In the genomic region with DNA sequence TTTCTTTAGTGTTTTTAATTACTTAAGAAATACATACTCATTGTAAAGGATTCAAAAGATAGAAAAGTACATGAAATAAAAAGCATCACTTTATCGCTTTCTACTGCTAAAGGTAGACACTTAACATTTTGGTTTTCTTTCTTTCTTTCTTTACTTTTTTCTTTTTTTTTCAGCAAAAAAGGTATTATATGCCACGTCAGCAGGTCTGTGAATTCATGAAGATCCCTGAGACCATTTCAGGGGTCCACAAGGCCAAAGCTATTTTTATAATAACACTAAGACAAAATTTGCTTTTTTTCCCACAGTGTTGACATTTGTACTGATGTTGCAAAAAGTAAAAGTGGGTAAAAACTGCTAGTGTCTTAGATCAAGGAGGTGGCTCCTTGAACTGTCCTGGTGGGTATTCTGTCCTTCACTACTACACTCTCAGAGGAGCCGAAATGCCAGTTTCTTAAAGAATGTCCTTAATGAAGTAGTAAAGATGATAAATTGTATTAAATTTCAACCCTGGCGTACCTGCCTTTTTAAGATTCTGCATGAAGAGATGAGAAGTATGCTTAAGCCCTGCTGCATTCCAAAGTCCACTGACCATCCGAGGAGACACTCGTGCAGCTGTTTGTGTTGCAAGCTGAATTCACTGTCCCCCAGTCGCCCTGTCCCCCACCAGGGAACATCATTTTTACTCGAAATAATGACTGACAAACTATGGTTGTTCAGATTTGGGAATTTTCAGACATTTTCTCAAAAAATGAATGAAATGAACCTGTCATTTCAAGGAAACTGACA, we compare ENCODE assay signal across 25 cellular contexts.
DNase-seq lines count a peak whose midpoint lies in the region; TF ChIP-seq lines count a peak whose summit lies in the region.
"Had no signal": no experiment of that assay in that cellular context is flagged by ENCODE, and none has a peak within 500 bp of the region (broad histone marks: within the 10 kb centered on the region; RNA-seq: fewer than 3 reads in every experiment).

No MANE protein-coding gene starts in this region.

- WGBS in ectodermal cell, 2 experiments, result 91 to 93% methylated on average over 8 of the region's 8 CpGs
- WGBS in prostate gland, result 72% methylated on average over 8 of the region's 8 CpGs
- 94% methylated on average over 8 of the region's 8 CpGs for whole genome bisulfite sequencing in suprapubic skin

- H3K36me3 ChIP-seq in BLaER1 treated with 17β-estradiol and CSF1 and Interleukin-3, amounts not matched to agents 10 nM and 100 nM, result no peaks in the 10 kb centered on the region
- H3K36me3 ChIP-seq in ectodermal cell (ENCODE audit: control insufficient read depth, insufficient read depth, low read length), result no peaks in the 10 kb centered on the region
- H3K36me3 ChIP-seq in prostate gland, result no peaks in the 10 kb centered on the region
- H3K36me3 ChIP-seq in suprapubic skin, result no peaks in the 10 kb centered on the region
- H3K36me3 ChIP-seq: BE2C, colonic mucosa, neutrophil had no signal

- H3K4me3 ChIP-seq in BLaER1 treated with 17β-estradiol and CSF1 and Interleukin-3, amounts not matched to agents 10 nM and 100 nM, result no peak overlapping the region
- peak overlapping the region; percentile 43 for H3K4me3 ChIP-seq in Jurkat, Clone E6-1 (ENCODE audit: low read length)
- no peak overlapping the region for H3K4me3 ChIP-seq in ectodermal cell (ENCODE audit: insufficient read depth, low read depth, low read length)
- H3K4me3 ChIP-seq in prostate gland, result no peak overlapping the region
- no peak overlapping the region for H3K4me3 ChIP-seq in suprapubic skin
- H3K4me3 ChIP-seq: colonic mucosa, psoas muscle had no signal

- no peaks in the 10 kb centered on the region for H4K20me1 ChIP-seq in BLaER1 treated with 17β-estradiol and CSF1 and Interleukin-3, amounts not matched to agents 10 nM and 100 nM

- no peak overlapping the region; a peak in 1 of 22 replicates for H3K9ac ChIP-seq in BLaER1 treated with 17β-estradiol and CSF1 and Interleukin-3, amounts not matched to agents 10 nM and 100 nM
- H3K9ac ChIP-seq: KMS-11 had no signal

- TF ChIP-seq POLR2A in prostate gland (IDR thresholded peaks at IDR 0.05) (no peak), suprapubic skin (IDR thresholded peaks at IDR 0.05) (no peak)

- peaks cover 5 to 24% (median 19%) of the 10 kb centered on the region in 10 experiments for H3K4me1 ChIP-seq in BLaER1 treated with 17β-estradiol and CSF1 and Interleukin-3, amounts not matched to agents 10 nM and 100 nM
- H3K4me1 ChIP-seq in ectodermal cell (ENCODE audit: control insufficient read depth, insufficient read depth, low read length), result peaks cover 38% of the 10 kb centered on the region
- no peaks in the 10 kb centered on the region for H3K4me1 ChIP-seq in prostate gland (replicated peaks)
- peaks cover 13% of the 10 kb centered on the region for H3K4me1 ChIP-seq in suprapubic skin
- H3K4me1 ChIP-seq: BE2C, colonic mucosa, psoas muscle had no signal

- peaks cover 0 to 9% (median 0%) of the 10 kb centered on the region in 11 experiments; a peak in 2 of 22 replicates for H3K9me3 ChIP-seq in BLaER1 treated with 17β-estradiol and CSF1 and Interleukin-3, amounts not matched to agents 10 nM and 100 nM (replicated peaks in 1 of 11)
- H3K9me3 ChIP-seq in ectodermal cell (ENCODE audit: control insufficient read depth, low read length), result no peaks in the 10 kb centered on the region
- no peaks in the 10 kb centered on the region for H3K9me3 ChIP-seq in prostate gland
- no peaks in the 10 kb centered on the region for H3K9me3 ChIP-seq in suprapubic skin
- H3K9me3 ChIP-seq: BE2C, colonic mucosa, neutrophil, psoas muscle had no signal

- intact Hi-C loops in prostate gland (cut with DNase I), result no loop called here

- no peaks in the 10 kb centered on the region for H3K27me3 ChIP-seq in BLaER1 treated with 17β-estradiol and CSF1 and Interleukin-3, amounts not matched to agents 10 nM and 100 nM
- H3K27me3 ChIP-seq in ectodermal cell (ENCODE audit: control insufficient read depth, insufficient read depth, low read length, poor library complexity, severe bottlenecking), result no peaks in the 10 kb centered on the region
- H3K27me3 ChIP-seq in prostate gland (replicated peaks; ENCODE audit: insufficient read depth), result no peaks in the 10 kb centered on the region
- H3K27me3 ChIP-seq in suprapubic skin, result no peaks in the 10 kb centered on the region
- H3K27me3 ChIP-seq: BE2C, colonic mucosa, neutrophil had no signal

- no peak overlapping the region for H3K27ac ChIP-seq in BLaER1 treated with 17β-estradiol and CSF1 and Interleukin-3, amounts not matched to agents 10 nM and 100 nM
- H3K27ac ChIP-seq in ectodermal cell (ENCODE audit: insufficient read depth, low read depth, low read length, poor library complexity, severe bottlenecking) (peak overlapping the region; percentile 99), prostate gland (peak overlapping the region; percentile 56 to 71), suprapubic skin (no peak overlapping the region)
- H3K27ac ChIP-seq: colonic mucosa, KMS-11, neutrophil, psoas muscle had no signal

- TF ChIP-seq EP300 in suprapubic skin (IDR thresholded peaks at IDR 0.05), result no peak

- H3K4me2 ChIP-seq in BLaER1 treated with 17β-estradiol and CSF1 and Interleukin-3, amounts not matched to agents 10 nM and 100 nM, result peak overlapping the region in 7 of 11 experiments; percentile 38 to 76 (median 68); a peak in 11 of 22 replicates
- H3K4me2 ChIP-seq: KMS-11 had no signal

- TF ChIP-seq CTCF in prostate gland (IDR thresholded peaks at IDR 0.05) (no peak), suprapubic skin (IDR thresholded peaks at IDR 0.05) (no peak)

- no peak for DNase-seq in Jurkat, Clone E6-1 (ENCODE audit: low read depth, low spot score)
- DNase-seq in prostate gland (ENCODE audit: low spot score), result no peak
- DNase-seq in suprapubic skin (ENCODE audit: low spot score in 2 of 2), result no peak
- DNase-seq in NCI-H2081 treated with DMSO at 0.1 percent for 48 hours (lab: John Stamatoyannopoulos, UW), result no peak
- no peak for DNase-seq in NAMALWA (ENCODE audit: low spot score)
- no peak for DNase-seq in NCI-H345 (lab: John Stamatoyannopoulos, UW)
- DNase-seq: ACHN; activated CD4-positive, alpha-beta memory T cell treated with anti-CD3 and anti-CD28 coated beads, Interleukin-2, amount 10 ng/mL, durations not matched to agents 7 days and 5 days; activated CD4-positive, CD25-positive, alpha-beta regulatory T cell treated with anti-CD3 and anti-CD28 coated beads, Interleukin-2, amount 50 U/mL, for 72 hours; anterior cingulate cortex; BE2C; colonic mucosa; DMS53; effector memory CD8-positive, alpha-beta T cell; foreskin fibroblast; head of caudate nucleus; mammary epithelial cell; NCI-H187; NCI-H69; psoas muscle; T-helper 17 cell had no signal

Comparison
In these comparisons a context has a peak if more than half of its experiments do, and no peak if none do; other contexts are left out.
1. H3K27ac ChIP-seq: peak in ectodermal cell (single experiment) and prostate gland (2 of 2); none in BLaER1 treated with 17β-estradiol and CSF1 and Interleukin-3, amounts not matched to agents 10 nM and 100 nM (0 of 11) and suprapubic skin (single experiment).